27 cellular contexts compared by ENCODE assay signal in the genomic region with DNA sequence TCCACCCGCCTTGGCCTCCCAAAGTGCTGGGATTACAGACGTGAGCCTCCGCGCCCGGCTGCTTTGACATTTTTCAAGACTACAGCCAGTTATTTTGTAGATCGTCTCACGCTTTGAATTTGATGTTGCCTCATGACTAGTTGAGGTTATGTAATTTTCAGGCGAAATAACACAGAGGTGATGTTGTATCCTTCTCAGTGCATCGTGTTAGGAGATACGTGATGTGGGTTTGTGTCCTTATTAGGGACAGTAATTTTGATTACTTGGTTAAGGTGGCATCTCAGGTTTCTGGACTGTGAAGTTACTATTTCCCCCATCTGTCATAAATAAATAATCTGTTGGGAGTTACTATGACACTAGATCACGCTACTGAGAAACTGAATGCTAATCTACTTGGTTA.
"Had no signal": no experiment of that assay in that cellular context is flagged by ENCODE, and none has a peak within 500 bp of the region (broad histone marks: within the 10 kb centered on the region; RNA-seq: fewer than 3 reads in every experiment).

No MANE protein-coding gene starts in this region.

- H3K4me1 Mint-ChIP-seq: neural progenitor cell had no signal

- H3K9me3 ChIP-seq: esophagus muscularis mucosa, gastroesophageal sphincter, heart right ventricle, left lung, prostate gland, spleen, testis, tibial artery, upper lobe of right lung, uterus had no signal

- H3K27me3 Mint-ChIP-seq: stimulated activated memory B cell treated with anti-CD40 and anti-IgM and Interleukin-4, amounts not matched to agents 10 μg/mL and 1 μg/mL and 100 μg/mL, for 72 hours had no signal

- H3K27ac Mint-ChIP-seq: mesothelial cell of epicardium; naive thymus-derived CD4-positive, alpha-beta T cell; nephron; neural progenitor cell; stimulated activated memory B cell treated with anti-CD40 and anti-IgM and Interleukin-4, amounts not matched to agents 10 μg/mL and 1 μg/mL and 100 μg/mL, for 72 hours had no signal

- H3K27ac ChIP-seq: coronary artery, esophagus muscularis mucosa, foreskin keratinocyte, gastroesophageal sphincter, heart right ventricle, left lung, neural progenitor cell, parathyroid adenoma, prostate gland, skin epidermis, spleen, testis, tibial artery, upper lobe of right lung, uterus had no signal

- H3K27me3 ChIP-seq: esophagus muscularis mucosa, foreskin keratinocyte, gastroesophageal sphincter, heart right ventricle, left lung, neural progenitor cell, spleen, testis, tibial artery, upper lobe of right lung, uterus had no signal

- H3K4me3 Mint-ChIP-seq: mesothelial cell of epicardium; naive thymus-derived CD4-positive, alpha-beta T cell; nephron; neural progenitor cell; stimulated activated memory B cell treated with anti-CD40 and anti-IgM and Interleukin-4, amounts not matched to agents 10 μg/mL and 1 μg/mL and 100 μg/mL, for 72 hours had no signal

- H3K9ac ChIP-seq: neural progenitor cell, parathyroid adenoma had no signal

- H3K4me3 ChIP-seq: coronary artery, esophagus muscularis mucosa, gastroesophageal sphincter, heart right ventricle, left lung, neural progenitor cell, prostate gland, skin epidermis, spleen, testis, tibial artery, upper lobe of right lung, uterus had no signal

- H3K36me3 ChIP-seq: prostate gland, uterus had no signal

- DNase-seq: dermis blood vessel endothelial cell; foreskin keratinocyte; heart right ventricle; hippocampal formation; left cardiac atrium; mesenchymal stem cell; naive thymus-derived CD4-positive, alpha-beta T cell; right cardiac atrium; spleen; stimulated activated CD4-positive, alpha-beta T cell treated with anti-CD3 and anti-CD28 coated beads, Interleukin-4, amount 100 ng/mL, for 4 hours; stimulated activated naive CD8-positive, alpha-beta T cell treated with anti-CD3 and anti-CD28 coated beads, Interleukin-15, Interleukin-2, amounts not matched to agents 100 U/mL and 50 U/mL, for 24 hours; substantia nigra; testis; tibial artery; upper lobe of right lung; uterus had no signal

- ATAC-seq: foreskin keratinocyte; gastroesophageal sphincter; heart right ventricle; left cardiac atrium; left lung; naive thymus-derived CD4-positive, alpha-beta T cell; right cardiac atrium; stimulated activated memory B cell treated with anti-CD40 and anti-IgM and Interleukin-4, amounts not matched to agents 10 μg/mL and 1 μg/mL and 100 μg/mL, for 72 hours; stimulated activated naive CD8-positive, alpha-beta T cell treated with anti-CD3 and anti-CD28 coated beads, Interleukin-15, Interleukin-2, amounts not matched to agents 100 U/mL and 50 U/mL, for 24 hours; upper lobe of right lung had no signal
